8 cellular contexts compared by ENCODE assay signal in the genomic region with DNA sequence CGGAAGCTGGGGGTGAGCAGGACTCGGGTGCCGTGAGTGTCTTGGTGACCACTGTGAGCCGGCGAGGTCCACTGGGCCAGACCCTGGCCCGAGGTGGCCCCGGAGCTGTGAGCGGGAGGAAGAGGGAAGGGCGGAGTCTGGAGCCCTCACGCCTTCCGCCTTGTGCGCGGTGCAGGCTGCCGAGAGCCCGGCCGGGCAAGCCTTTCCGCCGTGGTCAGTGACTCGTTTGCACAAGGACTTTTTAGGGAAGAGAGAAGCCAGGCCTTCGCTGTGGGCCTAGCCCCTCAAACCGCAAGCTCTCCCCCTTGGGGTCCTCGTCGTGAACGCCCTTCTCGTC. TPM values are rescaled to one million over a fixed set of nuclear protein-coding genes. Genes with fewer than 3 reads are reported as not detected.
DNase-seq lines count a peak whose midpoint lies in the region; ATAC-seq lines count a peak whose summit lies in the region.

No MANE protein-coding gene starts in this region.

- peak overlapping the region; percentile 7 to 71 for H2BK12ac ChIP-seq in mesenchymal stem cell (ENCODE audit: low read length in 2 of 2)

- no peak overlapping the region for H3K27ac ChIP-seq in effector memory CD4-positive, alpha-beta T cell (ENCODE audit: insufficient read depth, low read length, poor library complexity, severe bottlenecking)
- H3K27ac ChIP-seq in mesenchymal stem cell (ENCODE audit: low read length, poor library complexity, severe bottlenecking) (no peak overlapping the region), substantia nigra (ENCODE audit: low read depth, low read length, poor library complexity, severe bottlenecking) (no peak overlapping the region)

- H3K4me1 ChIP-seq in effector memory CD4-positive, alpha-beta T cell (ENCODE audit: control insufficient read depth, insufficient read depth, low read length, poor library complexity, severe bottlenecking): peaks cover 8% of the 10 kb centered on the region
- H3K4me1 ChIP-seq in mesenchymal stem cell (ENCODE audit: control insufficient read depth, insufficient read depth, low read depth, low read length): peaks cover 14% of the 10 kb centered on the region

- no peak overlapping the region for H2AK5ac ChIP-seq in mesenchymal stem cell (ENCODE audit: low read length, severe bottlenecking)

- H4K91ac ChIP-seq in mesenchymal stem cell (ENCODE audit: low read length): peak overlapping the region; percentile 95

- no peaks in the 10 kb centered on the region for H3K79me1 ChIP-seq in mesenchymal stem cell (replicated peaks; ENCODE audit: low read length, poor library complexity, severe bottlenecking)

- peak overlapping the region; percentile 82 for H2BK15ac ChIP-seq in mesenchymal stem cell (ENCODE audit: low read depth, poor library complexity, severe bottlenecking)

- no peak overlapping the region for H2BK5ac ChIP-seq in mesenchymal stem cell (ENCODE audit: low read depth, low read length, poor library complexity, severe bottlenecking)

- H3K4me1 Mint-ChIP-seq in T-helper 17 cell: peaks cover 20% of the 10 kb centered on the region

- DNase-seq in NCI-H146 (lab: John Stamatoyannopoulos, UW) (peak; percentile 21), NCI-H146 treated with DMSO at 0.1 percent for 48 hours (lab: John Stamatoyannopoulos, UW; ENCODE audit: unreplicated experiment) (no peak), T-helper 17 cell (no peak), mesenchymal stem cell (no peak), substantia nigra (lab: John Stamatoyannopoulos, UW) (peak in 25 of 49 donors; percentile 14 to 69 (median 36)), COR-L47 (lab: John Stamatoyannopoulos, UW) (no peak)
- DNase-seq in effector memory CD4-positive, alpha-beta T cell: no peak

- peak overlapping the region; percentile 29 to 32 for H3K4ac ChIP-seq in mesenchymal stem cell (ENCODE audit: low read depth in 1 of 2, low read length in 2 of 2)

- H3K27me3 ChIP-seq in effector memory CD4-positive, alpha-beta T cell (replicated peaks; ENCODE audit: control insufficient read depth, insufficient read depth, low read length, poor library complexity, severe bottlenecking): no peaks in the 10 kb centered on the region
- H3K27me3 ChIP-seq in mesenchymal stem cell (ENCODE audit: control insufficient read depth in 1 of 2, insufficient read depth in 1 of 2, low read length in 2 of 2): peaks cover 4 to 10% of the 10 kb centered on the region in 2 experiments

- H3K23ac ChIP-seq in mesenchymal stem cell (ENCODE audit: low read length in 2 of 2): peak overlapping the region in 1 of 2 experiments; percentile 62

- no peaks in the 10 kb centered on the region for H3K9me3 ChIP-seq in T-helper 17 cell (ENCODE audit: control insufficient read depth, low read length, poor library complexity, severe bottlenecking)
- H3K9me3 ChIP-seq in effector memory CD4-positive, alpha-beta T cell (ENCODE audit: control insufficient read depth, low read length): no peaks in the 10 kb centered on the region
- H3K9me3 ChIP-seq in mesenchymal stem cell (ENCODE audit: control insufficient read depth, low read length): no peaks in the 10 kb centered on the region

- H3K36me3 ChIP-seq in effector memory CD4-positive, alpha-beta T cell (ENCODE audit: control insufficient read depth, insufficient read depth, low read length): no peaks in the 10 kb centered on the region
- H3K36me3 ChIP-seq in mesenchymal stem cell (ENCODE audit: control insufficient read depth in 1 of 2, insufficient read depth in 2 of 2, low read depth in 1 of 2, low read length in 2 of 2): no peaks in the 10 kb centered on the region

- H2AFZ ChIP-seq in mesenchymal stem cell (ENCODE audit: low read depth, low read length): peak overlapping the region; percentile 6

- H3K36me3 Mint-ChIP-seq in T-helper 17 cell (ENCODE audit: low read depth): peaks cover 4% of the 10 kb centered on the region

- peak; percentile 37 for ATAC-seq in HG02852 (IDR thresholded peaks at IDR 0.05; ENCODE audit: unreplicated experiment)
- peak; percentile 60 for ATAC-seq in T-helper 17 cell

- no peak overlapping the region for H3K14ac ChIP-seq in mesenchymal stem cell (ENCODE audit: low read length in 2 of 2)

- peak overlapping the region; percentile 90 for H3K9ac ChIP-seq in mesenchymal stem cell (ENCODE audit: low read length)

- peak overlapping the region; percentile 11 for H2BK120ac ChIP-seq in mesenchymal stem cell (ENCODE audit: low read depth, low read length)

- H4K8ac ChIP-seq in mesenchymal stem cell (ENCODE audit: low read length): peak overlapping the region; percentile 86

- 25% methylated on average over 25 of the region's 25 CpGs for WGBS in mesenchymal stem cell

- peak overlapping the region; percentile 27 for H3K27ac Mint-ChIP-seq in T-helper 17 cell

- H3K4me3 ChIP-seq in effector memory CD4-positive, alpha-beta T cell (ENCODE audit: insufficient read depth, low read depth, low read length, poor library complexity, severe bottlenecking): peak overlapping the region; percentile 81
- H3K4me3 ChIP-seq in mesenchymal stem cell (ENCODE audit: insufficient read depth in 1 of 2, low read depth in 1 of 2, low read length in 2 of 2): peak overlapping the region; percentile 41 to 89

- peak overlapping the region; percentile 87 for H3K4me2 ChIP-seq in mesenchymal stem cell (ENCODE audit: low read length, poor library complexity, severe bottlenecking)

- H3K18ac ChIP-seq in mesenchymal stem cell (ENCODE audit: low read depth in 1 of 2, low read length in 2 of 2): peak overlapping the region; percentile 44 to 52

- peaks cover 49% of the 10 kb centered on the region for H3K27me3 Mint-ChIP-seq in T-helper 17 cell

- H3K4me3 Mint-ChIP-seq in T-helper 17 cell: peak overlapping the region; percentile 92

RNA-seq across cellular contexts. Expression of gene ZNF32, which starts 40.9 kb away (rescaled TPM):
- 10 to 100 TPM; 19.0 to 19.2 TPM for total RNA-seq in T-helper 17 cell
- polyA plus RNA-seq in mesenchymal stem cell (2013, experiment 1 of 2): 24.7 TPM
- polyA plus RNA-seq in mesenchymal stem cell (2013, experiment 2 of 2): 25.4 TPM

Comparison
In these comparisons a context has a peak if more than half of its experiments do, and no peak if none do; other contexts are left out.
1. DNase-seq: peak in NCI-H146 (single experiment) and substantia nigra (25 of 49); none in NCI-H146 treated with DMSO at 0.1 percent for 48 hours (single experiment), T-helper 17 cell (0 of 3), effector memory CD4-positive, alpha-beta T cell (0 of 3), mesenchymal stem cell (single experiment) and COR-L47 (single experiment).